8 cellular contexts compared by ENCODE assay signal in genomic region chr12:54984602-54985376, GRCh38. TPM values are rescaled to one million over a fixed set of nuclear protein-coding genes. Genes with fewer than 3 reads are reported as not detected.
A peak's percentile ranks its signal among the peaks of the same experiment; 100 is the strongest.
DNase-seq lines count a peak whose midpoint lies in the region; ATAC-seq and TF ChIP-seq lines count a peak whose summit lies in the region.

Gene TESPA1, minus strand, starts transcription at chr12:54984762. Its CDS starts 10,200 bp downstream, at chr12:54974562.

- peak within 1 kb of the TSS; percentile 90 to 94 (median 91) for H3K4me3 Mint-ChIP-seq in CD8-positive, alpha-beta memory T cell

- intact Hi-C loops in left cardiac atrium (cut with DNase I) = no loop called here

- peak; percentile 69 to 92 (median 86) for DNase-seq in CD8-positive, alpha-beta memory T cell
- DNase-seq in Kasumi-1 (lab: John Stamatoyannopoulos, UW) = peak; percentile 65 to 78
- DNase-seq in left cardiac atrium = peak; percentile 63
- peak; percentile 52 to 76 for DNase-seq in stimulated activated CD8-positive, alpha-beta memory T cell treated with anti-CD3 and anti-CD28 coated beads, Interleukin-4, amount 100 ng/mL, for 1 hour (ENCODE audit: low read depth in 2 of 2, low spot score in 1 of 2)
- DNase-seq in foreskin fibroblast = no peak
- DNase-seq in HT-29 (ENCODE audit: low spot score) = no peak

- H3K9me3 Mint-ChIP-seq in CD8-positive, alpha-beta memory T cell = no peaks in the 10 kb centered on the region

- H3K27me3 ChIP-seq in CD8-positive, alpha-beta memory T cell (ENCODE audit: insufficient read depth, low read length, poor library complexity, severe bottlenecking) = no peaks in the 10 kb centered on the region

- H3K36me3 ChIP-seq in CD8-positive, alpha-beta memory T cell (ENCODE audit: insufficient read depth, low read length) = no peaks in the 10 kb centered on the region

- H3K27ac ChIP-seq in CD8-positive, alpha-beta memory T cell (ENCODE audit: low read depth, low read length) = peak within 1 kb of the TSS; percentile 79

- peak within 1 kb of the TSS; percentile 80 for H3K4me3 ChIP-seq in CD8-positive, alpha-beta memory T cell (ENCODE audit: low read length)
- H3K4me3 ChIP-seq in foreskin fibroblast (ENCODE audit: low read depth in 1 of 2, low read length in 2 of 2) = no peak within 1 kb of the TSS

- POLR2A ChIA-PET in CD8-positive, alpha-beta memory T cell (lab: Charles Lee) = interaction anchor here (0.5 to 1.7 kb wide), 8 partner anchors 8 to 705 kb away, joined by 3 to 5 read pairs (median 4); partner anchors contain the start of gene GTSF1
- POLR2A ChIA-PET in activated CD8-positive, alpha-beta memory T cell treated with anti-CD3 and anti-CD28 coated beads for 36 hours (lab: Charles Lee) = no interaction called here

- peaks cover 8 to 49% (median 16%) of the 10 kb centered on the region in 3 donors for H3K36me3 Mint-ChIP-seq in CD8-positive, alpha-beta memory T cell

- no peaks in the 10 kb centered on the region for H3K9me3 ChIP-seq in CD8-positive, alpha-beta memory T cell (ENCODE audit: low read length)

- TF ChIP-seq CTCF in foreskin fibroblast (IDR thresholded peaks at IDR 0.05; ENCODE audit: low read depth, low read length) = no peak

- peaks cover 82% of the 10 kb centered on the region for H3K4me1 ChIP-seq in CD8-positive, alpha-beta memory T cell (ENCODE audit: insufficient read depth, low read length)

- ATAC-seq in GM21526 (IDR thresholded peaks at IDR 0.05; ENCODE audit: low FRiP score, unreplicated experiment) = peak; percentile 93
- peak; percentile 82 to 83 for ATAC-seq in left cardiac atrium

- peak within 1 kb of the TSS; percentile 97 to 99 (median 97) for H3K27ac Mint-ChIP-seq in CD8-positive, alpha-beta memory T cell

- CTCF ChIA-PET in CD8-positive, alpha-beta memory T cell (lab: Charles Lee) = interaction anchor here (0.6 to 4.0 kb wide), 13 partner anchors 9 to 131 kb away, joined by 3 to 32 read pairs (median 7); partner anchors contain the start of gene MUCL1
- CTCF ChIA-PET in activated CD8-positive, alpha-beta memory T cell treated with anti-CD3 and anti-CD28 coated beads for 36 hours (lab: Charles Lee) = interaction anchor here (0.8 to 4.9 kb wide), 4 partner anchors 51 to 89 kb away, joined by 3 to 23 read pairs (median 4); no protein-coding TSS in a partner anchor

- H3K27me3 Mint-ChIP-seq in CD8-positive, alpha-beta memory T cell = no peaks in the 10 kb centered on the region

- peaks cover 81 to 95% (median 93%) of the 10 kb centered on the region in 3 donors for H3K4me1 Mint-ChIP-seq in CD8-positive, alpha-beta memory T cell

RNA-seq across cellular contexts. Expression of gene TESPA1, which starts in this region (rescaled TPM):
- 10 to 100 TPM; 77.3 to 80.6 TPM for total RNA-seq in CD8-positive, alpha-beta memory T cell
- 104 TPM for polyA plus RNA-seq in CD8-positive, alpha-beta memory T cell
- 10 to 100 TPM; 80.5 to 81.2 TPM for total RNA-seq in activated CD8-positive, alpha-beta memory T cell treated with anti-CD3 and anti-CD28 coated beads for 36 hours
- under 1 TPM; 0.47 to 0.74 TPM for total RNA-seq in left cardiac atrium
- total RNA-seq in HT-29 (2014; rRNA removed; shearing (Covaris generic)) = not detected in 2 replicates

Comparison
In these comparisons a context has a peak if more than half of its experiments do, and no peak if none do; other contexts are left out.
1. RNA of gene TESPA1 (total RNA-seq): 80.5 to 81.2 TPM in activated CD8-positive, alpha-beta memory T cell treated with anti-CD3 and anti-CD28 coated beads for 36 hours and 77.3 to 80.6 TPM in CD8-positive, alpha-beta memory T cell; 0.47 to 0.74 TPM in left cardiac atrium and not detected in HT-29; every median in the first group is over 10 times any median in the second.
2. Peak in DNase-seq and ATAC-seq in left cardiac atrium; RNA of the gene not detected or under 1 TPM.
3. DNase-seq: peak in CD8-positive, alpha-beta memory T cell (5 of 5), Kasumi-1 (2 of 2) and stimulated activated CD8-positive, alpha-beta memory T cell treated with anti-CD3 and anti-CD28 coated beads, Interleukin-4, amount 100 ng/mL, for 1 hour (2 of 2); none in foreskin fibroblast (0 of 2) and HT-29 (single experiment).